15 cellular contexts compared by ENCODE assay signal in genomic region chr20:63085087-63085861, GRCh38.
DNase-seq lines count a peak whose midpoint lies in the region; ATAC-seq and TF ChIP-seq lines count a peak whose summit lies in the region.
"Had no signal": no experiment of that assay in that cellular context is flagged by ENCODE, and none has a peak within 500 bp of the region (broad histone marks: within the 10 kb centered on the region; RNA-seq: fewer than 3 reads in every experiment).

No MANE protein-coding gene starts in this region.

- H3K9ac ChIP-seq in NT2/D1 (ENCODE audit: insufficient read length, low read depth) (peak overlapping the region; percentile 36), mesendoderm (ENCODE audit: low read length) (no peak overlapping the region)

- H2BK15ac ChIP-seq in mesendoderm (replicated peaks; ENCODE audit: low read depth) = no peak overlapping the region

- H3K36me3 ChIP-seq in NT2/D1 (ENCODE audit: insufficient read depth, insufficient read length, low read length) (no peaks in the 10 kb centered on the region), spleen (no peaks in the 10 kb centered on the region), mesendoderm (ENCODE audit: control insufficient read depth, insufficient read depth, low read length) (no peaks in the 10 kb centered on the region)
- H3K36me3 ChIP-seq: heart right ventricle, thyroid gland had no signal

- H3K56ac ChIP-seq in mesendoderm (ENCODE audit: low read length) = no peak overlapping the region

- H3K4me1 ChIP-seq in NT2/D1 (ENCODE audit: insufficient read depth, insufficient read length) (peaks cover 14% of the 10 kb centered on the region), right cardiac atrium (ENCODE audit: control insufficient read depth, insufficient read depth, low read length) (no peaks in the 10 kb centered on the region), spleen (no peaks in the 10 kb centered on the region), mesendoderm (ENCODE audit: control insufficient read depth, low read depth, low read length) (no peaks in the 10 kb centered on the region)
- H3K4me1 ChIP-seq: heart right ventricle, thyroid gland had no signal

- H3K4me3 ChIP-seq in NT2/D1 (ENCODE audit: insufficient read length, low read depth) = no peak overlapping the region
- H3K4me3 ChIP-seq in right cardiac atrium (ENCODE audit: low read length) = no peak overlapping the region
- H3K4me3 ChIP-seq in spleen = no peak overlapping the region
- H3K4me3 ChIP-seq in mesendoderm (ENCODE audit: low read length) = no peak overlapping the region
- H3K4me3 ChIP-seq: heart right ventricle, thyroid gland had no signal

- H3K23ac ChIP-seq in mesendoderm (ENCODE audit: low read length) = no peak overlapping the region

- H3K79me2 ChIP-seq in mesendoderm (ENCODE audit: control insufficient read depth, insufficient read depth, low read length) = no peaks in the 10 kb centered on the region

- H3K18ac ChIP-seq in mesendoderm (ENCODE audit: low read length) = no peak overlapping the region

- no peak overlapping the region for H3K4me2 ChIP-seq in mesendoderm (ENCODE audit: low read length)

- H4K5ac ChIP-seq in mesendoderm (ENCODE audit: low read length) = no peak overlapping the region

- H3K27me3 ChIP-seq in NT2/D1 (ENCODE audit: insufficient read depth, insufficient read length) (peaks cover 42% of the 10 kb centered on the region), right cardiac atrium (ENCODE audit: control insufficient read depth, insufficient read depth) (no peaks in the 10 kb centered on the region), spleen (replicated peaks in 1 of 7) (peaks cover 0 to 100% (median 13%) of the 10 kb centered on the region in 7 donors), mesendoderm (ENCODE audit: insufficient read depth, low read length, poor library complexity) (no peaks in the 10 kb centered on the region)
- H3K27me3 ChIP-seq: thyroid gland had no signal

- DNase-seq in activated effector memory CD4-positive, alpha-beta T cell treated with anti-CD3 and anti-CD28 coated beads, Interleukin-2, amount 50 U/mL, for 16 hours = peak; percentile 44
- DNase-seq in activated effector memory CD4-positive, alpha-beta T cell treated with Interleukin-2 at 50 U/mL for 16 hours = no peak
- DNase-seq in NT2/D1 (ENCODE audit: low read depth, low spot score) (no peak), right cardiac atrium (peak in 2 of 3 donors; percentile 36), spleen (peak; percentile 72), mesendoderm (no peak)
- DNase-seq: activated CD4-positive, alpha-beta T cell treated with anti-CD3 and anti-CD28 coated beads for 48 hours; activated T-cell treated with anti-CD3 and anti-CD28 coated beads, Interleukin-2, amount 50 U/mL, for 24 hours; cortex of kidney; naive B cell; NCI-H2081 treated with DMSO at 0.1 percent for 48 hours; thyroid gland had no signal

- TF ChIP-seq POLR2A in spleen (IDR thresholded peaks at IDR 0.05) = no peak

- ATAC-seq in right cardiac atrium (no peak), GM18909 (IDR thresholded peaks at IDR 0.05; ENCODE audit: poor library complexity, unreplicated experiment) (no peak), HG03520 (IDR thresholded peaks at IDR 0.05; ENCODE audit: unreplicated experiment) (no peak)
- ATAC-seq: heart right ventricle had no signal

- H3K79me1 ChIP-seq in mesendoderm (ENCODE audit: low read length) = no peaks in the 10 kb centered on the region

- H2BK5ac ChIP-seq in mesendoderm (ENCODE audit: low read length) = no peak overlapping the region

- no peak for TF ChIP-seq CTCF in spleen (IDR thresholded peaks at IDR 0.05 in 8 of 11, conservative IDR thresholded peaks at IDR 0.05 in 3 of 11)

- no peaks in the 10 kb centered on the region for H3K9me3 ChIP-seq in NT2/D1 (ENCODE audit: insufficient read depth, low read length)
- H3K9me3 ChIP-seq in right cardiac atrium (ENCODE audit: control insufficient read depth, low read length) = no peaks in the 10 kb centered on the region
- H3K9me3 ChIP-seq in spleen = peaks cover 0 to 8% (median 2%) of the 10 kb centered on the region in 8 donors
- H3K9me3 ChIP-seq: thyroid gland had no signal

- no peak overlapping the region for H2BK120ac ChIP-seq in mesendoderm (ENCODE audit: low read depth, low read length)

- H2AK5ac ChIP-seq in mesendoderm (ENCODE audit: low read length) = no peak overlapping the region

- WGBS in right cardiac atrium = 67% methylated on average over 36 of the region's 36 CpGs
- 65 to 76% (median 69%) methylated on average over 30 to 36 of the region's 36 CpGs for WGBS in spleen, 5 donors
- no CpG with 5 or more reads among the region's 36 CpGs for WGBS in mesendoderm (ENCODE audit: extremely low coverage, insufficient coverage, low lambda C conversion rate)

- H3K27ac ChIP-seq in right cardiac atrium (ENCODE audit: low read length) (no peak overlapping the region), spleen (no peak overlapping the region), mesendoderm (ENCODE audit: low read depth, low read length) (no peak overlapping the region)
- H3K27ac ChIP-seq: heart right ventricle, thyroid gland had no signal

- H3K4ac ChIP-seq in mesendoderm (ENCODE audit: low read depth, low read length) = no peak overlapping the region

- no peak overlapping the region for H4K8ac ChIP-seq in mesendoderm (ENCODE audit: low read depth, low read length)

- intact Hi-C loops in right cardiac atrium (cut with DNase I) (no loop called here), spleen (cut with DNase I; ENCODE audit: low total_unique reads) (no loop called here)

Comparison
In these comparisons a context has a peak if more than half of its experiments do, and no peak if none do; other contexts are left out.
1. DNase-seq: peak in activated effector memory CD4-positive, alpha-beta T cell treated with anti-CD3 and anti-CD28 coated beads, Interleukin-2, amount 50 U/mL, for 16 hours (single experiment), right cardiac atrium (2 of 3) and spleen (single experiment); none in activated effector memory CD4-positive, alpha-beta T cell treated with Interleukin-2 at 50 U/mL for 16 hours (single experiment), NT2/D1 (single experiment) and mesendoderm (single experiment).